8 cellular contexts compared by ENCODE assay signal in the genomic region with DNA sequence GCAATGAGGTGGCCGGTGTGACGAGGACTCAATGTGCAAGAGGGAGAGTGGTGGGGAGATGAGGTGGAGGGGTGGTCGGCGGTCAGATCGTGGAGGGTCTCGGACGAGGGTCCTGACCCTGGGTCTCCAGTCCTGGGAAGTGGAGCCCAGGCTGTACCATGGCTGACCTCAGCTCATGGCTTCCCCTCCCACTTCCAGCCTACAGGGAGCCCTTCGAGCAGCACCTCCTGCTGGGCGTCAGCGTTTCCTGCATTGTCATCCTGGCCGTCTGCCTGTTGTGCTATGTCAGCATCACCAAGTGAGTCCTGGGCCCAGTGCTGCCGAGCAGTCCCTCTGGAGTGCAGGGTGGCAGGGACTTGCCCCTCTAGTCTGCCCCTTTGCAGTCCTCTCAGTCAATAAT. TPM values are rescaled to one million over a fixed set of nuclear protein-coding genes. Genes with fewer than 3 reads are reported as not detected.
DNase-seq lines count a peak whose midpoint lies in the region; ATAC-seq and TF ChIP-seq lines count a peak whose summit lies in the region.

No MANE protein-coding gene starts in this region.

- H3K9me3 ChIP-seq in Karpas-422 (ENCODE audit: low read length): peaks cover 4% of the 10 kb centered on the region; the same call in 1 of the 2 replicates
- peaks cover 0 to 6% of the 10 kb centered on the region in 2 donors for H3K9me3 ChIP-seq in right atrium auricular region

- H3K4me2 ChIP-seq in Karpas-422 (ENCODE audit: low read depth, low read length, poor library complexity, severe bottlenecking): no peak overlapping the region

- H3K9me2 ChIP-seq in Karpas-422 (replicated peaks; ENCODE audit: insufficient read depth, low read length): no peaks in the 10 kb centered on the region

- H3K27me3 ChIP-seq in Karpas-422 (ENCODE audit: low read length) (no peaks in the 10 kb centered on the region), right atrium auricular region (no peaks in the 10 kb centered on the region)

- peaks cover 0 to 1% of the 10 kb centered on the region in 2 donors for H3K9me3 Mint-ChIP-seq in activated T-cell treated with anti-CD3 and anti-CD28 coated beads, Interleukin-2, amount 50 U/mL, for 72 hours

- no peaks in the 10 kb centered on the region for H4K20me1 ChIP-seq in Karpas-422 (ENCODE audit: insufficient read depth, low read depth, low read length)

- H3K79me2 ChIP-seq in Karpas-422 (ENCODE audit: low read length): no peaks in the 10 kb centered on the region

- no peak overlapping the region for H3K4me3 Mint-ChIP-seq in activated T-cell treated with anti-CD3 and anti-CD28 coated beads, Interleukin-2, amount 50 U/mL, for 72 hours

- DNase-seq in CD1c-positive myeloid dendritic cell (ENCODE audit: extremely low spot score) (peak; percentile 65), Karpas-422 (peak; percentile 67), right atrium auricular region (ENCODE audit: low spot score) (peak; percentile 73), NCI-H345 treated with DMSO at 0.1 percent for 48 hours (lab: John Stamatoyannopoulos, UW; ENCODE audit: unreplicated experiment) (no peak), NCI-H2171 treated with DMSO at 0.1 percent for 48 hours (lab: John Stamatoyannopoulos, UW) (no peak)
- peak; percentile 40 to 54 for DNase-seq in activated T-cell treated with anti-CD3 and anti-CD28 coated beads, Interleukin-2, amount 50 U/mL, for 72 hours
- DNase-seq in stimulated activated naive CD4-positive, alpha-beta T cell (lab: John Stamatoyannopoulos, UW): peak in 5 of 6 experiments; percentile 18 to 43 (median 21)

- peak in 1 of 2 donors; percentile 45 for TF ChIP-seq CTCF in right atrium auricular region (IDR thresholded peaks at IDR 0.05)

- H3K4me1 Mint-ChIP-seq in activated T-cell treated with anti-CD3 and anti-CD28 coated beads, Interleukin-2, amount 50 U/mL, for 72 hours (ENCODE audit: low read depth): peaks cover 24% of the 10 kb centered on the region

- no peaks in the 10 kb centered on the region for H3K27me3 Mint-ChIP-seq in activated T-cell treated with anti-CD3 and anti-CD28 coated beads, Interleukin-2, amount 50 U/mL, for 72 hours (ENCODE audit: low read depth)

- ATAC-seq in activated T-cell treated with anti-CD3 and anti-CD28 coated beads, Interleukin-2, amount 50 U/mL, for 72 hours (replicated peaks in 1 of 2): peak; percentile 41 to 62
- no peak for ATAC-seq in HG03097 (IDR thresholded peaks at IDR 0.05; ENCODE audit: low FRiP score, unreplicated experiment)

- H3K27ac Mint-ChIP-seq in activated T-cell treated with anti-CD3 and anti-CD28 coated beads, Interleukin-2, amount 50 U/mL, for 72 hours: no peak overlapping the region

- H3K36me3 ChIP-seq in Karpas-422 (ENCODE audit: insufficient read depth, low read length) (no peaks in the 10 kb centered on the region), right atrium auricular region (peaks cover 70% of the 10 kb centered on the region)

- H3K9ac ChIP-seq in Karpas-422 (ENCODE audit: low read length): no peak overlapping the region

- peaks cover 37 to 69% of the 10 kb centered on the region in 2 donors for H3K36me3 Mint-ChIP-seq in activated T-cell treated with anti-CD3 and anti-CD28 coated beads, Interleukin-2, amount 50 U/mL, for 72 hours (ENCODE audit: insufficient read depth in 2 of 2)

- H3K4me1 ChIP-seq in Karpas-422 (ENCODE audit: low read length): no peaks in the 10 kb centered on the region
- H3K4me1 ChIP-seq in right atrium auricular region: no peaks in the 10 kb centered on the region

- H3K27ac ChIP-seq in Karpas-422 (ENCODE audit: low read length): no peak overlapping the region
- H3K27ac ChIP-seq in right atrium auricular region: no peak overlapping the region

- H3K4me3 ChIP-seq in Karpas-422 (ENCODE audit: low read length) (no peak overlapping the region), right atrium auricular region (no peak overlapping the region)

- H2AFZ ChIP-seq in Karpas-422 (ENCODE audit: low read length): no peak overlapping the region

RNA-seq across cellular contexts. Expression of a gene that starts 41.8 kb away (rescaled TPM):
- total RNA-seq in Karpas-422 (2014; rRNA removed; shearing (Covaris generic); ENCODE audit: low replicate concordance): 0.94 and 12.0 TPM in 2 replicates
- 100 to 1,000 TPM; 313 to 348 TPM for total RNA-seq in activated T-cell treated with anti-CD3 and anti-CD28 coated beads, Interleukin-2, amount 50 U/mL, for 72 hours
- total RNA-seq in right atrium auricular region: 10 to 100 TPM; 11.9 to 35.5 TPM

RNA-seq across cellular contexts. Expression of a gene that starts 46.4 kb away (rescaled TPM):
- total RNA-seq in Karpas-422 (2014; rRNA removed; shearing (Covaris generic); ENCODE audit: low replicate concordance): 1.9 and 2.2 TPM in 2 replicates
- 100 to 1,000 TPM; 155 to 166 TPM for total RNA-seq in activated T-cell treated with anti-CD3 and anti-CD28 coated beads, Interleukin-2, amount 50 U/mL, for 72 hours
- total RNA-seq in right atrium auricular region: 1 to 10 TPM in 1 of 2 donors, under 1 TPM in 1; 0.07 to 1.3 TPM

Comparison
In these comparisons a context has a peak if more than half of its experiments do, and no peak if none do; other contexts are left out.
1. DNase-seq: peak in CD1c-positive myeloid dendritic cell (single experiment), Karpas-422 (single experiment), activated T-cell treated with anti-CD3 and anti-CD28 coated beads, Interleukin-2, amount 50 U/mL, for 72 hours (2 of 2), right atrium auricular region (single experiment) and stimulated activated naive CD4-positive, alpha-beta T cell (5 of 6); none in NCI-H345 treated with DMSO at 0.1 percent for 48 hours (single experiment) and NCI-H2171 treated with DMSO at 0.1 percent for 48 hours (single experiment).
2. RNA of a gene that starts 41.8 kb away (total RNA-seq): 313 to 348 TPM in activated T-cell treated with anti-CD3 and anti-CD28 coated beads, Interleukin-2, amount 50 U/mL, for 72 hours; 11.9 to 35.5 TPM in right atrium auricular region and 0.94 to 12.0 TPM in Karpas-422; every median in the first group is over 4 times any median in the second.
3. RNA of a gene that starts 46.4 kb away (total RNA-seq): 155 to 166 TPM in activated T-cell treated with anti-CD3 and anti-CD28 coated beads, Interleukin-2, amount 50 U/mL, for 72 hours; 1.9 to 2.2 TPM in Karpas-422 and 0.07 to 1.3 TPM in right atrium auricular region; every median in the first group is over 10 times any median in the second.